ENCODE assay signal across 23 cellular contexts in genomic region chr5:127695336-127695735, GRCh38. TPM values are rescaled to one million over a fixed set of nuclear protein-coding genes. Genes with fewer than 3 reads are reported as not detected.
DNase-seq lines count a peak whose midpoint lies in the region; FAIRE-seq lines count a peak whose summit lies in the region.
"Had no signal": no experiment of that assay in that cellular context is flagged by ENCODE, and none has a peak within 500 bp of the region (broad histone marks: within the 10 kb centered on the region; RNA-seq: fewer than 3 reads in every experiment).

No MANE protein-coding gene starts in this region.

- DNase-seq in NCI-H748 (lab: John Stamatoyannopoulos, UW; ENCODE audit: unreplicated experiment) (peak; percentile 5), NCI-H748 treated with DMSO at 0.1 percent for 48 hours (lab: John Stamatoyannopoulos, UW) (no peak), NCI-H1694 treated with DMSO at 0.1 percent for 48 hours (lab: John Stamatoyannopoulos, UW) (peak; percentile 21), cerebellar cortex (ENCODE audit: low spot score) (peak; percentile 22), HCEC 1CT (no peak), RCC 7860 (ENCODE audit: low spot score) (no peak)
- DNase-seq in stimulated activated CD4-positive, alpha-beta T cell treated with anti-CD3 and anti-CD28 coated beads, Interleukin-4, amount 100 ng/mL, for 1 hour, result no peak
- DNase-seq: 8988T; Calu3; CD8-positive, alpha-beta memory T cell; DMS53; EL; GM23248; H9; NCI-H1092; NCI-H1436; NCI-H2029 treated with DMSO at 0.1 percent for 48 hours; NCI-H446 treated with DMSO at 0.1 percent for 48 hours; OCI-M1 had no signal

- H3K36me3 ChIP-seq in skeletal muscle tissue (ENCODE audit: control insufficient read depth in 3 of 3, insufficient read depth in 3 of 3, low read length in 3 of 3), result no peaks in the 10 kb centered on the region
- H3K36me3 ChIP-seq: SJSA1 had no signal

- peak overlapping the region in 1 of 3 donors; percentile 8 for H3K9ac ChIP-seq in skeletal muscle tissue (ENCODE audit: low read depth in 1 of 3, low read length in 3 of 3)
- H3K9ac ChIP-seq: GM23248 had no signal

- H3K27me3 ChIP-seq in skeletal muscle tissue (ENCODE audit: control insufficient read depth in 3 of 3, insufficient read depth in 3 of 3, low read length in 3 of 3), result no peaks in the 10 kb centered on the region
- H3K27me3 ChIP-seq: SJSA1 had no signal

- FAIRE-seq in RCC 7860 (lab: Jason Lieb, UNC), result no peak
- FAIRE-seq: K562 had no signal

- H3K4me3 ChIP-seq in skeletal muscle tissue (ENCODE audit: low read length in 3 of 3), result no peak overlapping the region
- H3K4me3 ChIP-seq: GM23248, K562, SJSA1 had no signal

- H3K27ac ChIP-seq in skeletal muscle tissue (ENCODE audit: low read depth, low read length), result peak overlapping the region; percentile 73
- H3K27ac ChIP-seq: GM23248, SJSA1 had no signal

- peaks cover 0 to 2% (median 0%) of the 10 kb centered on the region in 3 donors for H3K9me3 ChIP-seq in skeletal muscle tissue (ENCODE audit: control insufficient read depth in 3 of 3, low read length in 3 of 3)
- H3K9me3 ChIP-seq: SJSA1 had no signal

- peaks cover 0 to 9% (median 5%) of the 10 kb centered on the region in 3 donors for H3K4me1 ChIP-seq in skeletal muscle tissue (ENCODE audit: control insufficient read depth in 3 of 3, insufficient read depth in 3 of 3, low read length in 3 of 3)

RNA-seq across cellular contexts. Expression of gene CCDC192, which starts 7.9 kb away (rescaled TPM):
- total RNA-seq in skeletal muscle tissue, result not detected
- total RNA-seq: CD8-positive, alpha-beta memory T cell; GM23248; H9; Right ventricle myocardium inferior; SJSA1 had no signal

RNA-seq across cellular contexts. Expression of gene CTXN3, which starts 46.5 kb away (rescaled TPM):
- total RNA-seq in skeletal muscle tissue, result 1.0 TPM
- total RNA-seq: Calu3; CD8-positive, alpha-beta memory T cell; GM23248; H9; K562; Right ventricle myocardium inferior; SJSA1 had no signal

Comparison
In these comparisons a context has a peak if more than half of its experiments do, and no peak if none do; other contexts are left out.
1. DNase-seq: peak in NCI-H748 (single experiment), NCI-H1694 treated with DMSO at 0.1 percent for 48 hours (single experiment) and cerebellar cortex (single experiment); none in NCI-H748 treated with DMSO at 0.1 percent for 48 hours (single experiment), HCEC 1CT (single experiment), stimulated activated CD4-positive, alpha-beta T cell treated with anti-CD3 and anti-CD28 coated beads, Interleukin-4, amount 100 ng/mL, for 1 hour (single experiment) and RCC 7860 (single experiment).